In the genomic region with DNA sequence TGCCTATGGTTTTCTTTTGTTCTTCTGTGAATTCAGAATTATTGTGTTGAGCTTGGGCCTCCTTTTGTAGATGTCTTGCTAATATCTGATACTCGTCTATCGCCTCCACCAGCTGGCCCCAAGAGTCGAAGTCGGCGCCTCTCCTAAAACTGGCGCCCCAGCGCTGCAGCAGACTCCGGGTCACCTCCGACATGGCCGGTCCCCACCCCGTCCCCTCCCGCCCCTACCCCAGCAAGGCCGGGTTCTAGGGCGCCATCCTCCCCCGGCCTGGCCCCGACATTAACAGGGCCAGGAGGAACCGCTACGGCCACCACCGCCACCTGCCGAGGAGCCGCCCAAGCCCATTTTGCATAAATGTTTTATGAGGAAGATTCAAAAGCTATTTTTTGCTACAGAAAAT, we compare ENCODE assay signal across 7 cellular contexts. TPM values are rescaled to one million over a fixed set of nuclear protein-coding genes. Genes with fewer than 3 reads are reported as not detected.
A peak's percentile ranks its signal among the peaks of the same experiment; 100 is the strongest.
DNase-seq lines count a peak whose midpoint lies in the region; ATAC-seq and TF ChIP-seq lines count a peak whose summit lies in the region.
"Not testable (repeated sequence)": the region's sequence is repeated elsewhere in the genome, so short reads cannot be mapped to it uniquely, and the experiment has no call there.

No MANE protein-coding gene starts in this region.

- not testable (repeated sequence) for H3K36me3 Mint-ChIP-seq in T-helper 17 cell (ENCODE audit: low read depth)
- H3K36me3 Mint-ChIP-seq in activated naive CD4-positive, alpha-beta T cell treated with anti-CD3 and anti-CD28 coated beads, Interleukin-2, amount 50 U/mL, for 72 hours, result peaks cover 6 to 12% of the 10 kb centered on the region in 2 donors

- intact Hi-C loops in Right ventricle myocardium superior (cut with DNase I); right lobe of liver (cut with DNase I); gastrocnemius medialis (cut with DNase I; ENCODE audit: low total_unique reads): not testable (repeated sequence)

- in situ Hi-C loops in gastrocnemius medialis (cut with MboI; ENCODE audit: low sequenced_read_pairs in 4 of 4), result loop anchor here in 1 of 4 donors (25.0 kb wide), 1 partner anchor 301 kb away; no protein-coding TSS in a partner anchor

- H3K4me3 Mint-ChIP-seq in T-helper 17 cell, result not testable (repeated sequence)

- H3K36me3 ChIP-seq in right lobe of liver (peaks cover 0 to 23% (median 11%) of the 10 kb centered on the region in 4 donors), gastrocnemius medialis (peaks cover 0 to 42% of the 10 kb centered on the region in 2 donors)

- H3K27ac Mint-ChIP-seq in T-helper 17 cell; activated naive CD4-positive, alpha-beta T cell treated with anti-CD3 and anti-CD28 coated beads, Interleukin-2, amount 50 U/mL, for 72 hours: not testable (repeated sequence)

- not testable (repeated sequence) for TF ChIP-seq CTCF in right lobe of liver (IDR thresholded peaks at IDR 0.05); gastrocnemius medialis (IDR thresholded peaks at IDR 0.05 in 4 of 5, conservative IDR thresholded peaks at IDR 0.05 in 1 of 5)

- not testable (repeated sequence) for H3K4me1 ChIP-seq in right lobe of liver, gastrocnemius medialis

- H3K4me3 ChIP-seq in right lobe of liver, gastrocnemius medialis: not testable (repeated sequence)

- H3K9me3 Mint-ChIP-seq in activated naive CD4-positive, alpha-beta T cell treated with anti-CD3 and anti-CD28 coated beads, Interleukin-2, amount 50 U/mL, for 72 hours, result not testable (repeated sequence)

- not testable (repeated sequence) for H3K4me1 Mint-ChIP-seq in T-helper 17 cell

- not testable (repeated sequence) for DNase-seq in T-helper 17 cell; activated naive CD4-positive, alpha-beta T cell treated with anti-CD3 and anti-CD28 coated beads, Interleukin-2, amount 50 U/mL, for 72 hours (ENCODE audit: low spot score in 2 of 2); Right ventricle myocardium superior; right lobe of liver; gastrocnemius medialis

- not testable (repeated sequence) for H3K9me3 ChIP-seq in T-helper 17 cell (ENCODE audit: control insufficient read depth, low read length, poor library complexity, severe bottlenecking); right lobe of liver; gastrocnemius medialis

- TF ChIP-seq POLR2A in right lobe of liver (IDR thresholded peaks at IDR 0.05); gastrocnemius medialis (IDR thresholded peaks at IDR 0.05): not testable (repeated sequence)

- H3K27me3 Mint-ChIP-seq in T-helper 17 cell, result not testable (repeated sequence)

- not testable (repeated sequence) for H3K27me3 ChIP-seq in right lobe of liver, gastrocnemius medialis

- not testable (repeated sequence) for H3K27ac ChIP-seq in right lobe of liver, gastrocnemius medialis

- WGBS in right lobe of liver (ENCODE audit: insufficient coverage, low coverage, low lambda C conversion rate, missing lambda C conversion rate), result 92% methylated on average over 9 of the region's 21 CpGs

- ATAC-seq in GM19324 (IDR thresholded peaks at IDR 0.05; ENCODE audit: low FRiP score, unreplicated experiment), result peak; percentile 49
- ATAC-seq in HG03095 (IDR thresholded peaks at IDR 0.05; ENCODE audit: unreplicated experiment), result peak; percentile 46
- ATAC-seq in T-helper 17 cell, result peak; percentile 39
- peak; percentile 41 to 59 for ATAC-seq in activated naive CD4-positive, alpha-beta T cell treated with anti-CD3 and anti-CD28 coated beads, Interleukin-2, amount 50 U/mL, for 72 hours
- peak; percentile 36 for ATAC-seq in Right ventricle myocardium superior (ENCODE audit: poor library complexity)
- ATAC-seq in right lobe of liver, result peak; percentile 35 to 58 (median 46)
- ATAC-seq in gastrocnemius medialis, result peak; percentile 50 to 63

RNA-seq across cellular contexts. Expression of a gene that starts 32.1 kb away (rescaled TPM):
- total RNA-seq in T-helper 17 cell (10 to 100 TPM; 11.8 to 14.7 TPM), Right ventricle myocardium superior (8.7 TPM), right lobe of liver (10 to 100 TPM in 2 of 6 experiments, 1 to 10 TPM in 4; 7.7 to 12.2 (median 8.8) TPM), gastrocnemius medialis (10 to 100 TPM; 15.0 to 21.7 (median 19.2) TPM)
- 10 to 100 TPM in 1 of 2 donors, 1 to 10 TPM in 1; 9.7 to 11.5 TPM for total RNA-seq in activated naive CD4-positive, alpha-beta T cell treated with anti-CD3 and anti-CD28 coated beads, Interleukin-2, amount 50 U/mL, for 72 hours

RNA-seq across cellular contexts. Expression of a gene that starts 51.9 kb away (rescaled TPM):
- 10 to 100 TPM; 59.1 to 66.9 TPM for total RNA-seq in T-helper 17 cell
- total RNA-seq in activated naive CD4-positive, alpha-beta T cell treated with anti-CD3 and anti-CD28 coated beads, Interleukin-2, amount 50 U/mL, for 72 hours, result 10 to 100 TPM; 45.8 to 53.9 TPM
- total RNA-seq in Right ventricle myocardium superior, result 22.0 TPM
- total RNA-seq in right lobe of liver, result 10 to 100 TPM; 16.5 to 31.0 (median 21.4) TPM
- total RNA-seq in gastrocnemius medialis, result 10 to 100 TPM; 31.1 to 51.8 (median 34.6) TPM
